In genomic region chr10:110600487-110601101, GRCh38 we compare ENCODE assay signal across 8 cellular contexts. TPM values are rescaled to one million over a fixed set of nuclear protein-coding genes. Genes with fewer than 3 reads are reported as not detected.
DNase-seq lines count a peak whose midpoint lies in the region; ATAC-seq, FAIRE-seq and TF ChIP-seq lines count a peak whose summit lies in the region.

No MANE protein-coding gene starts in this region.

- intact Hi-C loops in kidney (cut with DNase I) = no loop called here

- in situ Hi-C loops in GM23248 (cut with MboI) = loop anchor here (25.0 kb wide), 1 partner anchor 287 kb away; no protein-coding TSS in a partner anchor

- no peak overlapping the region for H2AFZ ChIP-seq in GM23248

- no peaks in the 10 kb centered on the region for H3K27me3 ChIP-seq in GM23248 (replicated peaks; ENCODE audit: insufficient read depth)

- H3K27ac ChIP-seq in GM23248 (no peak overlapping the region), kidney (ENCODE audit: low read depth in 2 of 2, low read length in 2 of 2) (no peak overlapping the region)

- no peaks in the 10 kb centered on the region for H3K79me2 ChIP-seq in GM23248 (ENCODE audit: insufficient read depth)

- 76 to 78% methylated on average over 2 of the region's 2 CpGs for WGBS in GM23248 (ENCODE audit: low coverage in 1 of 2, low lambda C conversion rate in 2 of 2, missing lambda C conversion rate in 2 of 2), 2 experiments

- peak; percentile 53 for FAIRE-seq in kidney (lab: Jason Lieb, UNC)

- H3K4me2 ChIP-seq in GM23248 (ENCODE audit: unreplicated experiment) = no peak overlapping the region

- H4K20me1 ChIP-seq in GM23248 (ENCODE audit: insufficient read depth) = no peaks in the 10 kb centered on the region

- no peaks in the 10 kb centered on the region for H3K4me1 ChIP-seq in GM23248 (ENCODE audit: insufficient read depth)
- no peaks in the 10 kb centered on the region for H3K4me1 ChIP-seq in kidney (ENCODE audit: control insufficient read depth in 1 of 2, insufficient read depth in 1 of 2, low read depth in 1 of 2, low read length in 2 of 2)

- ATAC-seq in activated CD4-positive, CD25-positive, alpha-beta regulatory T cell treated with anti-CD3 and anti-CD28 coated beads, Interleukin-2, amount 50 U/mL, for 24 hours = peak; percentile 53 to 67
- ATAC-seq in HG02970 (IDR thresholded peaks at IDR 0.05; ENCODE audit: low FRiP score, unreplicated experiment) = no peak

- DNase-seq in activated CD4-positive, CD25-positive, alpha-beta regulatory T cell treated with anti-CD3 and anti-CD28 coated beads, Interleukin-2, amount 50 U/mL, for 72 hours = no peak
- DNase-seq in GM23248 (peak; percentile 71), NCI-H2171 (lab: John Stamatoyannopoulos, UW) (peak; percentile 9), amniotic stem cell (lab: John Stamatoyannopoulos, UW) (peak; percentile 49), kidney (no peak), NCI-H774 (lab: John Stamatoyannopoulos, UW) (no peak)

- peaks cover 66% of the 10 kb centered on the region for H3K36me3 ChIP-seq in GM23248 (ENCODE audit: low read depth)
- peaks cover 14 to 40% of the 10 kb centered on the region in 2 donors for H3K36me3 ChIP-seq in kidney (ENCODE audit: control insufficient read depth in 1 of 2, insufficient read depth in 2 of 2, low read length in 2 of 2)

- peaks cover 5% of the 10 kb centered on the region; the same call in 1 of the 2 replicates for H3F3A ChIP-seq in GM23248 (ENCODE audit: insufficient read depth)

- H3K4me3 ChIP-seq in GM23248 (no peak overlapping the region), kidney (ENCODE audit: low read length in 2 of 2) (no peak overlapping the region)

- H3K9me2 ChIP-seq in GM23248 (ENCODE audit: insufficient read depth) = no peaks in the 10 kb centered on the region

- H3K9ac ChIP-seq in GM23248 = no peak overlapping the region
- H3K9ac ChIP-seq in kidney (ENCODE audit: low read length in 2 of 2) = no peak overlapping the region

- H3K9me3 ChIP-seq in GM23248 (ENCODE audit: low read depth) (no peaks in the 10 kb centered on the region), kidney (ENCODE audit: control insufficient read depth in 1 of 2, low read length in 2 of 2) (no peaks in the 10 kb centered on the region)

- TF ChIP-seq CTCF in kidney (IDR thresholded peaks at IDR 0.05; ENCODE audit: borderline replicate concordance, extremely low read depth, insufficient read depth) = peak; percentile 33

RNA-seq across cellular contexts. Expression of gene SMC3, which starts 33.1 kb away (rescaled TPM):
- total RNA-seq in GM23248 (2014; rRNA removed; shearing (Covaris generic)) = 14.4 and 17.8 TPM in 2 replicates
- polyA plus RNA-seq in GM23248 (2016; fragmentation: Nextera tagmentation; extraction: Ambion mirVana) (57.7 and 60.5 TPM in 2 replicates), kidney (ENCODE audit: insufficient read depth, low read depth, low replicate concordance) (13.9 TPM)
- 29.6 TPM for total RNA-seq in kidney

RNA-seq across cellular contexts. Expression of gene RBM20, which starts 43.5 kb away (rescaled TPM):
- 0.13 TPM in 1 of 2 replicates, not detected in the other for total RNA-seq in GM23248 (2014; rRNA removed; shearing (Covaris generic))
- polyA plus RNA-seq in GM23248 (2016; fragmentation: Nextera tagmentation; extraction: Ambion mirVana) (not detected in 2 replicates), kidney (ENCODE audit: insufficient read depth, low read depth, low replicate concordance) (0.88 TPM)
- total RNA-seq in kidney = 2.1 TPM

Comparison
In these comparisons a context has a peak if more than half of its experiments do, and no peak if none do; other contexts are left out.
1. DNase-seq: peak in GM23248 (single experiment), NCI-H2171 (single experiment) and amniotic stem cell (single experiment); none in activated CD4-positive, CD25-positive, alpha-beta regulatory T cell treated with anti-CD3 and anti-CD28 coated beads, Interleukin-2, amount 50 U/mL, for 72 hours (single experiment), kidney (single experiment) and NCI-H774 (single experiment).